Comparison of ENCODE assay signal across 21 cellular contexts in genomic region chr2:203994735-203995134, GRCh38. TPM values are rescaled to one million over a fixed set of nuclear protein-coding genes. Genes with fewer than 3 reads are reported as not detected.
DNase-seq lines count a peak whose midpoint lies in the region; ATAC-seq, FAIRE-seq and TF ChIP-seq lines count a peak whose summit lies in the region.
"Had no signal": no experiment of that assay in that cellular context is flagged by ENCODE, and none has a peak within 500 bp of the region (broad histone marks: within the 10 kb centered on the region; RNA-seq: fewer than 3 reads in every experiment).

No MANE protein-coding gene starts in this region.

- H3K4me3 ChIP-seq in CD8-positive, alpha-beta memory T cell (ENCODE audit: low read length): no peak overlapping the region
- no peak overlapping the region for H3K4me3 ChIP-seq in bronchial epithelial cell (ENCODE audit: low read depth, low read length)
- H3K4me3 ChIP-seq: body of pancreas, pancreas, SK-N-MC had no signal

- FAIRE-seq in bronchial epithelial cell (lab: Jason Lieb, UNC): peak; percentile 64
- FAIRE-seq: H1, pancreas, TTC549 had no signal

- peak overlapping the region in 6 of 7 donors; percentile 2 to 62 (median 23) for H3K4me3 Mint-ChIP-seq in CD8-positive, alpha-beta memory T cell
- no peak overlapping the region for H3K4me3 Mint-ChIP-seq in MCF 10A (ENCODE audit: unreplicated experiment)

- peak in 1 of 5 donors; percentile 42 for DNase-seq in CD8-positive, alpha-beta memory T cell
- no peak for DNase-seq in bronchial epithelial cell (ENCODE audit: low read depth)
- no peak for DNase-seq in SHP77 treated with DMSO at 0.1 percent for 48 hours (lab: John Stamatoyannopoulos, UW)
- DNase-seq in MCF 10A (ENCODE audit: unreplicated experiment): no peak
- DNase-seq: activated CD8-positive, alpha-beta memory T cell treated with anti-CD3 and anti-CD28 coated beads for 24 hours; activated naive CD4-positive, alpha-beta T cell; body of pancreas; dermis blood vessel endothelial cell; GF-D8; IMR-90; NCI-H2029 treated with DMSO at 0.1 percent for 48 hours; NCI-H524; pancreas; stimulated activated CD4-positive, alpha-beta T cell treated with anti-CD3 and anti-CD28 coated beads, Interleukin-4, amount 100 ng/mL, for 1 hour had no signal

- TF ChIP-seq CTCF in bronchial epithelial cell (IDR thresholded peaks at IDR 0.05; ENCODE audit: insufficient read depth, low read length, severe bottlenecking) (no peak), MCF 10A (IDR thresholded peaks at IDR 0.05; ENCODE audit: unreplicated experiment) (no peak)

- CTCF ChIA-PET in CD8-positive, alpha-beta memory T cell (lab: Charles Lee): no interaction called here
- CTCF ChIA-PET in MCF 10A (lab: Yijun Ruan, JAX): no interaction called here

- intact Hi-C loops in MCF 10A (cut with micrococcal nuclease): no loop called here

- ATAC-seq in GM18867 (IDR thresholded peaks at IDR 0.05; ENCODE audit: unreplicated experiment): peak; percentile 47
- ATAC-seq in HG03139 (IDR thresholded peaks at IDR 0.05; ENCODE audit: unreplicated experiment): peak; percentile 49
- ATAC-seq in GM18505 (IDR thresholded peaks at IDR 0.05; ENCODE audit: unreplicated experiment): no peak
- ATAC-seq: body of pancreas, pancreas had no signal

- no peaks in the 10 kb centered on the region for H3K36me3 ChIP-seq in CD8-positive, alpha-beta memory T cell (ENCODE audit: insufficient read depth, low read length)
- no peaks in the 10 kb centered on the region for H3K36me3 ChIP-seq in bronchial epithelial cell (ENCODE audit: control insufficient read depth, insufficient read depth, low read length)
- H3K36me3 ChIP-seq: pancreas had no signal

- TF ChIP-seq POLR2A in GM18505 (IDR thresholded peaks at IDR 0.05; ENCODE audit: borderline replicate concordance, extremely low read depth, insufficient read depth, insufficient read length): no peak

- H3K27me3 Mint-ChIP-seq in CD8-positive, alpha-beta memory T cell: no peaks in the 10 kb centered on the region
- peaks cover 20% of the 10 kb centered on the region for H3K27me3 Mint-ChIP-seq in MCF 10A (ENCODE audit: insufficient read depth, unreplicated experiment)

- H3K9me3 Mint-ChIP-seq in CD8-positive, alpha-beta memory T cell: no peaks in the 10 kb centered on the region
- no peaks in the 10 kb centered on the region for H3K9me3 Mint-ChIP-seq in MCF 10A (ENCODE audit: unreplicated experiment)

- POLR2A ChIA-PET in CD8-positive, alpha-beta memory T cell (lab: Charles Lee): no interaction called here
- POLR2A ChIA-PET in MCF 10A (lab: Yijun Ruan, JAX): interaction anchor here (0.6 kb wide), 1 partner anchor 18 kb away, joined by 3 read pairs; no protein-coding TSS in a partner anchor

- no peaks in the 10 kb centered on the region for H3K9me3 ChIP-seq in CD8-positive, alpha-beta memory T cell (ENCODE audit: low read length)
- H3K9me3 ChIP-seq: body of pancreas, pancreas had no signal

- H3K27ac ChIP-seq in CD8-positive, alpha-beta memory T cell (ENCODE audit: low read depth, low read length): no peak overlapping the region
- H3K27ac ChIP-seq: body of pancreas, pancreas, SK-N-MC had no signal

- peaks cover 31 to 33% (median 32%) of the 10 kb centered on the region in 3 donors for H3K4me1 Mint-ChIP-seq in CD8-positive, alpha-beta memory T cell
- H3K4me1 Mint-ChIP-seq in MCF 10A (ENCODE audit: insufficient read depth, unreplicated experiment): peaks cover 7% of the 10 kb centered on the region

- no peaks in the 10 kb centered on the region for H3K27me3 ChIP-seq in CD8-positive, alpha-beta memory T cell (ENCODE audit: insufficient read depth, low read length, poor library complexity, severe bottlenecking)
- peaks cover 2% of the 10 kb centered on the region for H3K27me3 ChIP-seq in bronchial epithelial cell (ENCODE audit: control insufficient read depth, insufficient read depth, low read length)
- H3K27me3 ChIP-seq: body of pancreas, pancreas had no signal

- H3K27ac Mint-ChIP-seq in CD8-positive, alpha-beta memory T cell: peak overlapping the region in 6 of 8 donors; percentile 40 to 64 (median 52)
- no peak overlapping the region for H3K27ac Mint-ChIP-seq in MCF 10A (ENCODE audit: low read depth, unreplicated experiment)

- H3K4me1 ChIP-seq in CD8-positive, alpha-beta memory T cell (ENCODE audit: insufficient read depth, low read length): peaks cover 48% of the 10 kb centered on the region
- H3K4me1 ChIP-seq: body of pancreas, pancreas had no signal

- no TSS peak for BruUV-seq in MCF 10A (replicated peaks; lab: Mats Ljungman, UMichigan)

- peaks cover 0 to 2% (median 0%) of the 10 kb centered on the region in 3 donors for H3K36me3 Mint-ChIP-seq in CD8-positive, alpha-beta memory T cell
- H3K36me3 Mint-ChIP-seq in MCF 10A (ENCODE audit: insufficient read depth, unreplicated experiment): no peaks in the 10 kb centered on the region

RNA-seq across cellular contexts. Expression of gene ICOS, which starts 58.2 kb away (rescaled TPM):
- 10 to 100 TPM; 84.5 to 87.2 TPM for total RNA-seq in CD8-positive, alpha-beta memory T cell
- polyA plus RNA-seq in CD8-positive, alpha-beta memory T cell: 15.7 TPM
- total RNA-seq in bronchial epithelial cell (not detected in 2 replicates), MCF 10A (2022) (not detected in 2 replicates)
- total RNA-seq: body of pancreas, dermis blood vessel endothelial cell, epithelial cell of proximal tubule, H1, IMR-90 had no signal
- polyA plus RNA-seq: H1, IMR-90, pancreas had no signal

Comparison
In these comparisons a context has a peak if more than half of its experiments do, and no peak if none do; other contexts are left out.
1. RNA of gene ICOS, which starts 58.2 kb away (total RNA-seq): 84.5 to 87.2 TPM in CD8-positive, alpha-beta memory T cell; not detected in bronchial epithelial cell and not detected in MCF 10A; every median in the first group is over 10 times any median in the second.